ENCODE assay signal across 27 cellular contexts in genomic region chr16:4152267-4152666, GRCh38. TPM values are rescaled to one million over a fixed set of nuclear protein-coding genes. Genes with fewer than 3 reads are reported as not detected.
DNase-seq lines count a peak whose midpoint lies in the region; ATAC-seq, FAIRE-seq and TF ChIP-seq lines count a peak whose summit lies in the region.
"Had no signal": no experiment of that assay in that cellular context is flagged by ENCODE, and none has a peak within 500 bp of the region (broad histone marks: within the 10 kb centered on the region; RNA-seq: fewer than 3 reads in every experiment).

No MANE protein-coding gene starts in this region.

- peaks cover under 1% of the 10 kb centered on the region for H3K27me3 Mint-ChIP-seq in activated naive CD8-positive, alpha-beta T cell treated with anti-CD3 and anti-CD28 coated beads, Interleukin-2, amount 50 U/mL, for 24 hours
- H3K27me3 Mint-ChIP-seq in activated naive CD8-positive, alpha-beta T cell treated with anti-CD3 and anti-CD28 coated beads for 36 hours = no peaks in the 10 kb centered on the region
- H3K27me3 Mint-ChIP-seq in nephron progenitor cell (ENCODE audit: low read depth, poor library complexity) = peaks cover 19% of the 10 kb centered on the region

- no peak overlapping the region for H2BK12ac ChIP-seq in H1 (ENCODE audit: low read depth, low read length)

- H3K27me3 ChIP-seq in H1 (replicated peaks in 1 of 4; ENCODE audit: control insufficient read depth in 3 of 4, extremely low read depth in 1 of 4, insufficient read depth in 3 of 4, low read length in 3 of 4) = no peaks in the 10 kb centered on the region
- no peaks in the 10 kb centered on the region for H3K27me3 ChIP-seq in sigmoid colon
- H3K27me3 ChIP-seq in hepatocyte = no peaks in the 10 kb centered on the region
- H3K27me3 ChIP-seq: BLaER1, SJSA1 had no signal

- DNase-seq in activated naive CD8-positive, alpha-beta T cell treated with anti-CD3 and anti-CD28 coated beads, Interleukin-2, amount 50 U/mL, for 24 hours = no peak
- no peak for DNase-seq in activated naive CD8-positive, alpha-beta T cell treated with anti-CD3 and anti-CD28 coated beads for 36 hours
- no peak for DNase-seq in H1 (ENCODE audit: low read depth in 1 of 2, low spot score in 2 of 2)
- peak; percentile 18 for DNase-seq in nephron progenitor cell
- no peak for DNase-seq in sigmoid colon
- DNase-seq in NCI-H2196 (lab: John Stamatoyannopoulos, UW; ENCODE audit: unreplicated experiment) = no peak
- no peak for DNase-seq in hepatocyte (ENCODE audit: low spot score)
- DNase-seq: CD4-positive, CD25-positive, alpha-beta regulatory T cell; DMS153; DND-41; GOT3; HCEC 1CT; Kasumi-1; NCI-H1092 treated with DMSO at 0.1 percent for 48 hours; NCI-H1436; NCI-H187; NCI-H2081 treated with DMSO at 0.1 percent for 48 hours; NCI-H446 treated with DMSO at 0.1 percent for 48 hours; NCI-H526; NCI-H82; NK-92 treated with Interleukin-12 subunit alpha and Interleukin-12 subunit beta, amount 100 ng/mL, for 24 hours; Right ventricle myocardium superior; RPMI8226 had no signal

- intact Hi-C loops in sigmoid colon (cut with DNase I) = no loop called here

- no peaks in the 10 kb centered on the region; the same call in 1 of the 2 replicates for H3K79me1 ChIP-seq in H1 (ENCODE audit: low read depth, low read length)

- no peaks in the 10 kb centered on the region for H3K9me3 ChIP-seq in H1 (ENCODE audit: insufficient read depth in 2 of 2, low read depth in 1 of 2, low read length in 1 of 2)
- peaks cover 0 to 2% (median 0%) of the 10 kb centered on the region in 4 donors for H3K9me3 ChIP-seq in sigmoid colon
- no peaks in the 10 kb centered on the region for H3K9me3 ChIP-seq in hepatocyte (ENCODE audit: low read depth)
- H3K9me3 ChIP-seq: SJSA1 had no signal

- no peak overlapping the region for H2AK5ac ChIP-seq in H1 (ENCODE audit: low read depth, low read length)

- H2BK5ac ChIP-seq in H1 (ENCODE audit: low read depth, low read length) = no peak overlapping the region

- no peak overlapping the region for H4K91ac ChIP-seq in H1 (replicated peaks; ENCODE audit: insufficient read length, low read length)

- no peaks in the 10 kb centered on the region for H3K36me3 ChIP-seq in H1 (ENCODE audit: control insufficient read depth in 2 of 4, insufficient read depth in 4 of 4, low read length in 3 of 4)
- no peaks in the 10 kb centered on the region for H3K36me3 ChIP-seq in sigmoid colon
- no peaks in the 10 kb centered on the region for H3K36me3 ChIP-seq in hepatocyte (replicated peaks; ENCODE audit: insufficient read depth, low read depth)
- H3K36me3 ChIP-seq: BLaER1, SJSA1 had no signal

- no peak overlapping the region for H3K18ac ChIP-seq in H1 (ENCODE audit: extremely low read depth, low read length)

- no peaks in the 10 kb centered on the region for H3K9me2 ChIP-seq in hepatocyte (replicated peaks; ENCODE audit: insufficient read depth)

- H3K4me2 ChIP-seq in H1 (ENCODE audit: insufficient read depth in 1 of 2, low read depth in 2 of 2, low read length in 2 of 2) (no peak overlapping the region), hepatocyte (no peak overlapping the region)
- H3K4me2 ChIP-seq: BLaER1 had no signal

- no peak for TF ChIP-seq RAD21 in H1 (IDR thresholded peaks at IDR 0.05 in 1 of 2, conservative IDR thresholded peaks at IDR 0.05 in 1 of 2; ENCODE audit: low read depth in 2 of 2, low read length in 2 of 2)

- TF ChIP-seq POLR2A in H1 (IDR thresholded peaks at IDR 0.05; ENCODE audit: control extremely low read depth in 1 of 2, low read depth in 2 of 2, low read length in 2 of 2) = no peak
- no peak for TF ChIP-seq POLR2A in sigmoid colon (IDR thresholded peaks at IDR 0.05)

- H3K4me3 Mint-ChIP-seq in activated naive CD8-positive, alpha-beta T cell treated with anti-CD3 and anti-CD28 coated beads, Interleukin-2, amount 50 U/mL, for 24 hours = no peak overlapping the region
- no peak overlapping the region for H3K4me3 Mint-ChIP-seq in activated naive CD8-positive, alpha-beta T cell treated with anti-CD3 and anti-CD28 coated beads for 36 hours
- no peak overlapping the region for H3K4me3 Mint-ChIP-seq in nephron progenitor cell
- H3K4me3 Mint-ChIP-seq: CD4-positive, CD25-positive, alpha-beta regulatory T cell had no signal

- H4K5ac ChIP-seq in H1 (ENCODE audit: insufficient read length, low read depth, low read length) = no peak overlapping the region

- H3K14ac ChIP-seq in H1 (ENCODE audit: insufficient read length) = no peak overlapping the region

- CTCF ChIA-PET in H1 (lab: Charles Lee; ENCODE audit: partially characterized antibody) = interaction anchor here (1.8 kb wide), 1 partner anchor 170 kb away, joined by 5 read pairs; no protein-coding TSS in a partner anchor

- no peak overlapping the region for H3K4me3 ChIP-seq in H1 (ENCODE audit: extremely low read depth in 1 of 4, insufficient read depth in 2 of 4, low read depth in 3 of 4, low read length in 4 of 4)
- H3K4me3 ChIP-seq in sigmoid colon = no peak overlapping the region
- no peak overlapping the region for H3K4me3 ChIP-seq in hepatocyte
- H3K4me3 ChIP-seq: BLaER1, K562, SJSA1 had no signal

- no peak overlapping the region for H3K4ac ChIP-seq in H1 (replicated peaks; ENCODE audit: insufficient read length, low read depth, low read length)

- peak overlapping the region; percentile 31; the same call in 1 of the 2 replicates for H4K8ac ChIP-seq in H1 (ENCODE audit: extremely low read depth, insufficient read depth, low read length)

- no peak overlapping the region for H3K9ac ChIP-seq in H1 (replicated peaks in 1 of 4; ENCODE audit: extremely low read depth in 1 of 4, low read depth in 3 of 4, low read length in 3 of 4)
- H3K9ac ChIP-seq: BLaER1 had no signal

- H4K20me1 ChIP-seq in H1 (replicated peaks in 1 of 2; ENCODE audit: control insufficient read depth in 1 of 2, insufficient read depth in 2 of 2, low read length in 2 of 2) (no peaks in the 10 kb centered on the region), hepatocyte (ENCODE audit: insufficient read depth, poor library complexity, severe bottlenecking) (no peaks in the 10 kb centered on the region)
- H4K20me1 ChIP-seq: BLaER1 had no signal

- TF ChIP-seq EP300 in H1 (IDR thresholded peaks at IDR 0.05; ENCODE audit: borderline replicate concordance in 1 of 2, low read depth in 2 of 2, low read length in 2 of 2) (no peak), sigmoid colon (IDR thresholded peaks at IDR 0.05) (no peak)

- no peak overlapping the region for H3K27ac Mint-ChIP-seq in activated naive CD8-positive, alpha-beta T cell treated with anti-CD3 and anti-CD28 coated beads, Interleukin-2, amount 50 U/mL, for 24 hours
- H3K27ac Mint-ChIP-seq in activated naive CD8-positive, alpha-beta T cell treated with anti-CD3 and anti-CD28 coated beads for 36 hours = no peak overlapping the region
- peak overlapping the region; percentile 78 for H3K27ac Mint-ChIP-seq in nephron progenitor cell
- H3K27ac Mint-ChIP-seq: CD4-positive, CD25-positive, alpha-beta regulatory T cell had no signal

- H3K79me2 ChIP-seq in H1 (ENCODE audit: control insufficient read depth in 1 of 2, insufficient read depth in 2 of 2, low read length in 2 of 2) = no peaks in the 10 kb centered on the region
- H3K79me2 ChIP-seq in hepatocyte = no peaks in the 10 kb centered on the region

- H3K36me3 Mint-ChIP-seq in activated naive CD8-positive, alpha-beta T cell treated with anti-CD3 and anti-CD28 coated beads, Interleukin-2, amount 50 U/mL, for 24 hours (ENCODE audit: low read depth) = no peaks in the 10 kb centered on the region
- no peaks in the 10 kb centered on the region for H3K36me3 Mint-ChIP-seq in activated naive CD8-positive, alpha-beta T cell treated with anti-CD3 and anti-CD28 coated beads for 36 hours
- H3K36me3 Mint-ChIP-seq in nephron progenitor cell (ENCODE audit: low read depth) = no peaks in the 10 kb centered on the region
- H3K36me3 Mint-ChIP-seq: CD4-positive, CD25-positive, alpha-beta regulatory T cell had no signal

- no peak overlapping the region for H3K27ac ChIP-seq in H1 (ENCODE audit: low read depth, low read length)
- no peak overlapping the region for H3K27ac ChIP-seq in sigmoid colon
- H3K27ac ChIP-seq in hepatocyte = no peak overlapping the region
- H3K27ac ChIP-seq: BLaER1, SJSA1 had no signal

- no peaks in the 10 kb centered on the region for H3K4me1 Mint-ChIP-seq in activated naive CD8-positive, alpha-beta T cell treated with anti-CD3 and anti-CD28 coated beads, Interleukin-2, amount 50 U/mL, for 24 hours
- H3K4me1 Mint-ChIP-seq in activated naive CD8-positive, alpha-beta T cell treated with anti-CD3 and anti-CD28 coated beads for 36 hours = no peaks in the 10 kb centered on the region
- H3K4me1 Mint-ChIP-seq in nephron progenitor cell = peaks cover 8% of the 10 kb centered on the region
- H3K4me1 Mint-ChIP-seq: CD4-positive, CD25-positive, alpha-beta regulatory T cell had no signal

- H3K23ac ChIP-seq in H1 (ENCODE audit: insufficient read length) = no peak overlapping the region

- POLR2A ChIA-PET in H1 (lab: Charles Lee; ENCODE audit: partially characterized antibody) = no interaction called here

- H3K9me3 Mint-ChIP-seq in activated naive CD8-positive, alpha-beta T cell treated with anti-CD3 and anti-CD28 coated beads, Interleukin-2, amount 50 U/mL, for 24 hours = no peaks in the 10 kb centered on the region
- H3K9me3 Mint-ChIP-seq in activated naive CD8-positive, alpha-beta T cell treated with anti-CD3 and anti-CD28 coated beads for 36 hours = no peaks in the 10 kb centered on the region
- H3K9me3 Mint-ChIP-seq in nephron progenitor cell = peaks cover 5% of the 10 kb centered on the region

- FAIRE-seq in H1 (lab: Jason Lieb, UNC) = no peak
- FAIRE-seq: GM18507, K562 had no signal

- H2AFZ ChIP-seq in H1 (ENCODE audit: low read length) (no peak overlapping the region), hepatocyte (no peak overlapping the region)

- TF ChIP-seq CTCF in H1 (IDR thresholded peaks at IDR 0.05; ENCODE audit: control extremely low read depth in 1 of 3, insufficient read depth in 1 of 3, low read depth in 1 of 3, low read length in 3 of 3) = no peak
- TF ChIP-seq CTCF in nephron progenitor cell (IDR thresholded peaks at IDR 0.05) = no peak
- no peak for TF ChIP-seq CTCF in sigmoid colon (IDR thresholded peaks at IDR 0.05)
- no peak for TF ChIP-seq CTCF in hepatocyte (IDR thresholded peaks at IDR 0.05; ENCODE audit: poor library complexity)

- H2BK15ac ChIP-seq in H1 (ENCODE audit: low read length) = no peak overlapping the region

- no peak overlapping the region for H2BK20ac ChIP-seq in H1 (ENCODE audit: low read length)

- no peak overlapping the region for H3K56ac ChIP-seq in H1 (replicated peaks; ENCODE audit: insufficient read length, low read depth, low read length)

- H3K23me2 ChIP-seq in H1 (ENCODE audit: low read depth, low read length) = no peaks in the 10 kb centered on the region

- H2BK120ac ChIP-seq in H1 (replicated peaks; ENCODE audit: low read depth, low read length) = no peak overlapping the region

- 91% methylated on average over 5 of the region's 5 CpGs; no CpG with 5 or more reads in 1 of the 2 experiments for WGBS in H1 (ENCODE audit: extremely low coverage in 1 of 2, insufficient coverage in 1 of 2, insufficient read length in 1 of 2, insufficient replicate concordance in 2 of 2, low coverage in 1 of 2, low lambda C conversion rate in 2 of 2, missing lambda C conversion rate in 1 of 2), 2 experiments
- 80 to 90% methylated on average over 5 of the region's 5 CpGs for WGBS in sigmoid colon, 2 donors
- 78% methylated on average over 5 of the region's 5 CpGs for WGBS in hepatocyte (ENCODE audit: low lambda C conversion rate, missing lambda C conversion rate)

- ATAC-seq in activated naive CD8-positive, alpha-beta T cell treated with anti-CD3 and anti-CD28 coated beads, Interleukin-2, amount 50 U/mL, for 24 hours = peak; percentile 15
- ATAC-seq: K562 had no signal

- H3K4me1 ChIP-seq in H1 (replicated peaks in 1 of 4; ENCODE audit: control insufficient read depth in 3 of 4, insufficient read depth in 4 of 4, low read length in 3 of 4) = no peaks in the 10 kb centered on the region; a peak in 1 of 7 replicates
- no peaks in the 10 kb centered on the region for H3K4me1 ChIP-seq in sigmoid colon
- H3K4me1 ChIP-seq in hepatocyte (ENCODE audit: insufficient read depth) = no peaks in the 10 kb centered on the region
- H3K4me1 ChIP-seq: SJSA1 had no signal

RNA-seq across cellular contexts. Expression of gene ADCY9, which starts 36.0 kb away (rescaled TPM):
- total RNA-seq in activated naive CD8-positive, alpha-beta T cell treated with anti-CD3 and anti-CD28 coated beads for 36 hours = 1 to 10 TPM; 3.6 to 4.2 TPM
- 13.1 and 13.4 TPM in 2 replicates for total RNA-seq in H1 (2021; fragmentation: NEBNext Ultra II Directional; extraction: Animal tissue kit (Norgen Biotek cat#: 25700))
- 5.4 and 10.5 TPM in 2 replicates for polyA plus RNA-seq in H1 (2011; rRNA removed)
- polyA plus RNA-seq in H1 (2011; cell fraction: cytosol; rRNA removed) = 4.9 TPM
- 11.9 TPM for polyA plus RNA-seq in H1 (2011; cell fraction: nucleus; rRNA removed)
- 5.1 to 6.7 TPM (median 5.5 TPM) in 4 replicates for polyA plus RNA-seq in H1 (2012, experiment 1 of 2)
- polyA plus RNA-seq in H1 (2012, experiment 2 of 2) = 4.0 TPM
- polyA plus RNA-seq in H1 (2013, experiment 1 of 2) = 9.1 TPM
- 10.1 TPM for polyA plus RNA-seq in H1 (2013, experiment 2 of 2)
- polyA minus RNA-seq in H1 (2011; rRNA and poly(A)+ RNA removed) = 8.1 and 11.4 TPM in 2 replicates
- polyA minus RNA-seq in H1 (2011; cell fraction: cytosol; rRNA and poly(A)+ RNA removed) = 21.2 TPM
- polyA minus RNA-seq in H1 (2011; cell fraction: nucleus; rRNA and poly(A)+ RNA removed) = 9.9 TPM
- total RNA-seq in sigmoid colon = 10 to 100 TPM; 12.5 to 28.0 (median 13.8) TPM
- polyA plus RNA-seq in sigmoid colon = 10 to 100 TPM in 1 of 3 donors, 1 to 10 TPM in 2; 1.8 to 11.9 (median 2.8) TPM
- 12.4 and 15.9 TPM in 2 replicates for total RNA-seq in hepatocyte
- polyA plus RNA-seq in hepatocyte = 7.6 and 12.0 TPM in 2 replicates
